12 cellular contexts compared by ENCODE assay signal in the genomic region with DNA sequence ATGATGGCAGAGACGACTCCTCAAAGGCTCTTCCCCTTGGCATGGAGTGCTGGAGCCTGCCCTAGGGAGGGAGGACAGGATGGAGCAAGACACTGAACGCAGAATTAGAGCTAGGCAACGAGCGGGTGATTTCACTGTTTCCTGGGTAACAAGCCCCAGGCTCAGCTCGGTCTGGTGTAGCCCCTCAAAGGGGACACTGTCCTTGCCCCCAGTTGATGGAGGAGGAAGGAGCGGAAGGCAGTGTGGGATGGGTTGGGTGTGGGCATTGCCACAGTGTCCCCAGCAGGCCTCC. TPM values are rescaled to one million over a fixed set of nuclear protein-coding genes. Genes with fewer than 3 reads are reported as not detected.
DNase-seq lines count a peak whose midpoint lies in the region; TF ChIP-seq lines count a peak whose summit lies in the region.
"Had no signal": no experiment of that assay in that cellular context is flagged by ENCODE, and none has a peak within 500 bp of the region (broad histone marks: within the 10 kb centered on the region; RNA-seq: fewer than 3 reads in every experiment).

No MANE protein-coding gene starts in this region.

- no peaks in the 10 kb centered on the region for H3F3A ChIP-seq in GM23248 (ENCODE audit: insufficient read depth)

- H3K9ac ChIP-seq in GM23248 (no peak overlapping the region), stomach smooth muscle (ENCODE audit: low read length in 2 of 2) (no peak overlapping the region)

- H3K9me3 ChIP-seq in GM23248 (ENCODE audit: low read depth) (no peaks in the 10 kb centered on the region), esophagus muscularis mucosa (no peaks in the 10 kb centered on the region), stomach smooth muscle (ENCODE audit: control insufficient read depth in 2 of 2, low read length in 2 of 2) (no peaks in the 10 kb centered on the region)

- no peaks in the 10 kb centered on the region for H3K9me2 ChIP-seq in GM23248 (ENCODE audit: insufficient read depth)

- TF ChIP-seq CTCF in esophagus muscularis mucosa (IDR thresholded peaks at IDR 0.05): no peak

- TF ChIP-seq POLR2A in esophagus muscularis mucosa (IDR thresholded peaks at IDR 0.05; ENCODE audit: low read depth): no peak

- in situ Hi-C loops in GM23248 (cut with MboI): no loop called here

- peaks cover 10% of the 10 kb centered on the region; the same call in 1 of the 2 replicates for H3K4me1 ChIP-seq in GM23248 (ENCODE audit: insufficient read depth)
- peaks cover 25 to 45% (median 42%) of the 10 kb centered on the region in 4 donors for H3K4me1 ChIP-seq in esophagus muscularis mucosa
- H3K4me1 ChIP-seq in stomach smooth muscle (ENCODE audit: control insufficient read depth, insufficient read depth, low read length): peaks cover 32% of the 10 kb centered on the region

- H2AFZ ChIP-seq in GM23248: no peak overlapping the region

- no peak overlapping the region for H3K4me2 ChIP-seq in GM23248 (ENCODE audit: unreplicated experiment)

- WGBS in GM23248 (ENCODE audit: low coverage in 1 of 2, low lambda C conversion rate in 2 of 2, missing lambda C conversion rate in 2 of 2), 2 experiments: 45 to 56% methylated on average over 6 of the region's 6 CpGs
- 58% methylated on average over 6 of the region's 6 CpGs for WGBS in esophagus muscularis mucosa

- no peaks in the 10 kb centered on the region for H4K20me1 ChIP-seq in GM23248 (ENCODE audit: insufficient read depth)

- H3K27me3 ChIP-seq in GM23248 (replicated peaks; ENCODE audit: insufficient read depth): no peaks in the 10 kb centered on the region
- H3K27me3 ChIP-seq in esophagus muscularis mucosa: no peaks in the 10 kb centered on the region
- H3K27me3 ChIP-seq in stomach smooth muscle (ENCODE audit: control insufficient read depth in 1 of 2, insufficient read depth in 2 of 2, low read length in 2 of 2): no peaks in the 10 kb centered on the region

- H3K27ac ChIP-seq in GM23248 (no peak overlapping the region), esophagus muscularis mucosa (replicated peaks in 1 of 4) (peak overlapping the region; percentile 87 to 90 (median 88)), stomach smooth muscle (ENCODE audit: low read length) (peak overlapping the region; percentile 41)

- no peak for TF ChIP-seq EP300 in esophagus muscularis mucosa (IDR thresholded peaks at IDR 0.05)

- no peaks in the 10 kb centered on the region for H3K79me2 ChIP-seq in GM23248 (ENCODE audit: insufficient read depth)

- DNase-seq in GM23248 (peak; percentile 25), esophagus muscularis mucosa (ENCODE audit: extremely low spot score) (no peak), medulla oblongata (ENCODE audit: extremely low spot score) (peak; percentile 21), NCI-H446 treated with DMSO at 0.1 percent for 48 hours (lab: John Stamatoyannopoulos, UW) (no peak), GDM1 (lab: John Stamatoyannopoulos, UW) (no peak), cerebellar nuclear complex (lab: John Stamatoyannopoulos, UW) (no peak), dermis blood vessel endothelial cell (no peak)
- DNase-seq: Calu3, left colon, NCI-H2107, retina had no signal

- H3K36me3 ChIP-seq in GM23248 (ENCODE audit: low read depth): no peaks in the 10 kb centered on the region
- no peaks in the 10 kb centered on the region for H3K36me3 ChIP-seq in esophagus muscularis mucosa
- H3K36me3 ChIP-seq in stomach smooth muscle (ENCODE audit: control insufficient read depth in 2 of 2, insufficient read depth in 2 of 2, low read length in 2 of 2): peaks cover 0 to 2% of the 10 kb centered on the region in 2 donors

- intact Hi-C loops in esophagus muscularis mucosa (cut with DNase I): no loop called here

- H3K4me3 ChIP-seq in GM23248: no peak overlapping the region
- H3K4me3 ChIP-seq in esophagus muscularis mucosa: no peak overlapping the region
- no peak overlapping the region for H3K4me3 ChIP-seq in stomach smooth muscle (ENCODE audit: low read length in 2 of 2)

RNA-seq across cellular contexts. Expression of gene GAA, which starts 31.5 kb away (rescaled TPM):
- 120 and 127 TPM in 2 replicates for total RNA-seq in GM23248 (2014; rRNA removed; shearing (Covaris generic))
- 74.8 and 80.2 TPM in 2 replicates for polyA plus RNA-seq in GM23248 (2016; fragmentation: Nextera tagmentation; extraction: Ambion mirVana)
- 10 to 100 TPM; 65.4 to 84.4 (median 73.7) TPM for total RNA-seq in esophagus muscularis mucosa
- total RNA-seq in dermis blood vessel endothelial cell: 47.7 and 52.4 TPM in 2 replicates

RNA-seq across cellular contexts. Expression of gene CCDC40, which starts 33.4 kb away (rescaled TPM):
- 2.9 and 3.0 TPM in 2 replicates for total RNA-seq in GM23248 (2014; rRNA removed; shearing (Covaris generic))
- 2.3 and 2.4 TPM in 2 replicates for polyA plus RNA-seq in GM23248 (2016; fragmentation: Nextera tagmentation; extraction: Ambion mirVana)
- total RNA-seq in esophagus muscularis mucosa (1 to 10 TPM; 4.9 to 9.5 (median 7.8) TPM), dermis blood vessel endothelial cell (1.4 and 2.2 TPM in 2 replicates)

RNA-seq across cellular contexts. Expression of gene TBC1D16, which starts 34.2 kb away (rescaled TPM):
- total RNA-seq in GM23248 (2014; rRNA removed; shearing (Covaris generic)): 22.4 and 26.9 TPM in 2 replicates
- 8.1 and 9.2 TPM in 2 replicates for polyA plus RNA-seq in GM23248 (2016; fragmentation: Nextera tagmentation; extraction: Ambion mirVana)
- total RNA-seq in esophagus muscularis mucosa: 10 to 100 TPM; 30.3 to 37.4 (median 33.2) TPM
- 44.9 and 61.8 TPM in 2 replicates for total RNA-seq in dermis blood vessel endothelial cell

Comparison
In these comparisons a context has a peak if more than half of its experiments do, and no peak if none do; other contexts are left out.
1. DNase-seq: peak in GM23248 (single experiment) and medulla oblongata (single experiment); none in esophagus muscularis mucosa (single experiment), NCI-H446 treated with DMSO at 0.1 percent for 48 hours (single experiment), GDM1 (single experiment), cerebellar nuclear complex (0 of 2) and dermis blood vessel endothelial cell (single experiment).